7 cellular contexts compared by ENCODE assay signal in genomic region chr12:30753233-30753632, GRCh38. TPM values are rescaled to one million over a fixed set of nuclear protein-coding genes. Genes with fewer than 3 reads are reported as not detected.
DNase-seq lines count a peak whose midpoint lies in the region; ATAC-seq and TF ChIP-seq lines count a peak whose summit lies in the region.

No MANE protein-coding gene starts in this region.

- H3K4me2 ChIP-seq in DND-41 (ENCODE audit: insufficient read depth, low read length): peak overlapping the region; percentile 96

- H3K27ac ChIP-seq in DND-41 (ENCODE audit: low read length) (no peak overlapping the region), VCaP (peak overlapping the region; percentile 92)

- DNase-seq in DND-41 (peak; percentile 46), HT1080 (ENCODE audit: low read depth) (peak; percentile 76), glomerular visceral epithelial cell (ENCODE audit: extremely low spot score) (peak; percentile 39)
- no peak for DNase-seq in activated CD4-positive, CD25-positive, alpha-beta regulatory T cell treated with anti-CD3 and anti-CD28 coated beads, Interleukin-2, amount 50 U/mL, for 72 hours

- peak overlapping the region; percentile 99; the same call in 1 of the 2 replicates for H2AFZ ChIP-seq in DND-41 (ENCODE audit: low read depth, low read length)

- no peaks in the 10 kb centered on the region for H3K79me2 ChIP-seq in DND-41 (ENCODE audit: insufficient read depth, low read length)

- H3K36me3 ChIP-seq in DND-41 (ENCODE audit: insufficient read depth, low read length): no peaks in the 10 kb centered on the region; the same call in 1 of the 2 replicates

- TF ChIP-seq CTCF in DND-41 (IDR thresholded peaks at IDR 0.05; ENCODE audit: borderline replicate concordance, extremely low read depth, low read length, poor library complexity, severe bottlenecking) (peak; percentile 63), VCaP (conservative IDR thresholded peaks at IDR 0.05) (peak; percentile 57)

- no peaks in the 10 kb centered on the region for H3K9me3 ChIP-seq in DND-41 (ENCODE audit: insufficient read depth, low read length, severe bottlenecking)

- no peak for ATAC-seq in DND-41 (ENCODE audit: insufficient read depth, low read depth)
- ATAC-seq in HG03108 (IDR thresholded peaks at IDR 0.05; ENCODE audit: unreplicated experiment): no peak
- no peak for ATAC-seq in HG02610 (IDR thresholded peaks at IDR 0.05; ENCODE audit: unreplicated experiment)

- H4K20me1 ChIP-seq in DND-41 (ENCODE audit: insufficient read depth, low read length): no peaks in the 10 kb centered on the region

- peak overlapping the region; percentile 77 to 98; a peak in 3 of 4 replicates for H3K4me3 ChIP-seq in DND-41 (ENCODE audit: low read depth in 1 of 2, low read length in 2 of 2)

- H3K4me1 ChIP-seq in DND-41 (ENCODE audit: insufficient read depth, low read length): peaks cover 28% of the 10 kb centered on the region

- H3K9ac ChIP-seq in DND-41 (ENCODE audit: low read depth, low read length): peak overlapping the region; percentile 80; the same call in 1 of the 2 replicates

- H3K27me3 ChIP-seq in DND-41 (ENCODE audit: insufficient read depth, low read length, poor library complexity): no peaks in the 10 kb centered on the region

RNA-seq across cellular contexts. Expression of gene CAPRIN2, which starts 1.5 kb away (rescaled TPM):
- total RNA-seq in HT1080 (2014; rRNA removed; shearing (Covaris generic)): 20.8 and 26.7 TPM in 2 replicates
- 27.0 and 31.3 TPM in 2 replicates for polyA plus RNA-seq in HT1080 (2015; cell fraction: cytosol; rRNA removed)
- polyA plus RNA-seq in HT1080 (2015; cell fraction: nucleus; rRNA removed): 324 and 354 TPM in 2 replicates

RNA-seq across cellular contexts. Expression of gene IPO8, which starts 57.6 kb away (rescaled TPM):
- 15.1 and 29.4 TPM in 2 replicates for total RNA-seq in HT1080 (2014; rRNA removed; shearing (Covaris generic))
- 24.1 and 29.1 TPM in 2 replicates for polyA plus RNA-seq in HT1080 (2015; cell fraction: cytosol; rRNA removed)
- 46.6 and 47.4 TPM in 2 replicates for polyA plus RNA-seq in HT1080 (2015; cell fraction: nucleus; rRNA removed)
